ENCODE assay signal across 8 cellular contexts in genomic region chr20:45469336-45470261, GRCh38. TPM values are rescaled to one million over a fixed set of nuclear protein-coding genes. Genes with fewer than 3 reads are reported as not detected.
A peak's percentile ranks its signal among the peaks of the same experiment; 100 is the strongest.
DNase-seq lines count a peak whose midpoint lies in the region; ATAC-seq lines count a peak whose summit lies in the region.

TSS of gene WFDC2 (plus strand) at chr20:45469753. CDS start at chr20:45469782, 29 bp downstream.

- intact Hi-C loops in aorta (cut with DNase I), result no loop called here

- ATAC-seq in GM19324 (IDR thresholded peaks at IDR 0.05; ENCODE audit: low FRiP score, unreplicated experiment) (peak; percentile 20), aorta (ENCODE audit: low FRiP score) (peak; percentile 23), GM21825 (IDR thresholded peaks at IDR 0.05; ENCODE audit: unreplicated experiment) (no peak), GM18520 (IDR thresholded peaks at IDR 0.05; ENCODE audit: unreplicated experiment) (no peak)

- H3K27ac ChIP-seq in mucosa of rectum (ENCODE audit: low read depth in 2 of 2, low read length in 2 of 2), result peak within 1 kb of the TSS; percentile 70 to 76
- H3K27ac ChIP-seq in aorta (ENCODE audit: low read depth in 1 of 2, low read length in 2 of 2), result no peak within 1 kb of the TSS

- no peaks in the 10 kb centered on the region for H3K36me3 ChIP-seq in mucosa of rectum (ENCODE audit: control insufficient read depth in 2 of 2, insufficient read depth in 2 of 2, low read length in 2 of 2)
- H3K36me3 ChIP-seq in aorta (ENCODE audit: control insufficient read depth in 1 of 2, insufficient read depth in 2 of 2, low read length in 1 of 2), result no peaks in the 10 kb centered on the region

- peak within 1 kb of the TSS; percentile 77 to 78 for H3K9ac ChIP-seq in mucosa of rectum (ENCODE audit: low read depth in 1 of 2, low read length in 2 of 2)

- H3K27me3 ChIP-seq in mucosa of rectum (ENCODE audit: control insufficient read depth in 2 of 2, insufficient read depth in 2 of 2, low read length in 2 of 2) (no peaks in the 10 kb centered on the region), aorta (ENCODE audit: control insufficient read depth in 1 of 2, insufficient read depth in 2 of 2, low read length in 1 of 2) (no peaks in the 10 kb centered on the region)

- H3K4me3 ChIP-seq in mucosa of rectum (ENCODE audit: low read length in 2 of 2) (peak within 1 kb of the TSS; percentile 69 to 75), aorta (ENCODE audit: low read length in 2 of 2) (peak within 1 kb of the TSS; percentile 0 to 27)

- 7 to 8% methylated on average over 53 to 54 of the region's 54 CpGs for WGBS in aorta, 2 donors

- DNase-seq in NCI-H2171 (lab: John Stamatoyannopoulos, UW), result peak; percentile 45
- DNase-seq in ecto neural progenitor cell (ENCODE audit: low spot score), result peak; percentile 74
- DNase-seq in aorta, result no peak
- no peak for DNase-seq in GDM1 (lab: John Stamatoyannopoulos, UW)

- H3K9me3 ChIP-seq in mucosa of rectum (ENCODE audit: control insufficient read depth in 2 of 2, low read length in 2 of 2), result no peaks in the 10 kb centered on the region
- no peaks in the 10 kb centered on the region for H3K9me3 ChIP-seq in aorta (ENCODE audit: control insufficient read depth, low read length)

- H3K4me1 ChIP-seq in mucosa of rectum (ENCODE audit: control insufficient read depth in 2 of 2, insufficient read depth in 2 of 2, low read length in 2 of 2) (peaks cover 26 to 45% of the 10 kb centered on the region in 2 donors), aorta (ENCODE audit: control insufficient read depth in 1 of 2, insufficient read depth in 2 of 2, low read length in 2 of 2) (no peaks in the 10 kb centered on the region)

RNA-seq across cellular contexts. Expression of gene WFDC2, which starts in this region (rescaled TPM):
- total RNA-seq in aorta, result 1 to 10 TPM; 1.5 to 2.3 TPM
- 1 to 10 TPM in 1 of 2 donors, under 1 TPM in 1; 0.56 to 1.0 TPM for polyA plus RNA-seq in aorta

Comparison
In these comparisons a context has a peak if more than half of its experiments do, and no peak if none do; other contexts are left out.
1. ATAC-seq: peak in GM19324 (single experiment) and aorta (single experiment); none in GM21825 (single experiment) and GM18520 (single experiment).
2. DNase-seq: peak in NCI-H2171 (single experiment) and ecto neural progenitor cell (single experiment); none in aorta (0 of 2) and GDM1 (single experiment).
3. H3K27ac ChIP-seq: peak in mucosa of rectum (2 of 2); none in aorta (0 of 2).